Comparison of ENCODE assay signal across 12 cellular contexts in genomic region chr11:12678092-12678491, GRCh38. TPM values are rescaled to one million over a fixed set of nuclear protein-coding genes. Genes with fewer than 3 reads are reported as not detected.
DNase-seq lines count a peak whose midpoint lies in the region; ATAC-seq and TF ChIP-seq lines count a peak whose summit lies in the region.
"Had no signal": no experiment of that assay in that cellular context is flagged by ENCODE, and none has a peak within 500 bp of the region (broad histone marks: within the 10 kb centered on the region; RNA-seq: fewer than 3 reads in every experiment).

No MANE protein-coding gene starts in this region.

- POLR2A ChIA-PET in SK-N-SH (lab: Yijun Ruan, JAX), result interaction anchor here (0.8 to 2.6 kb wide), 3 partner anchors 14 to 137 kb away, joined by 4 to 14 read pairs (median 5); no protein-coding TSS in a partner anchor
- POLR2A ChIA-PET in RWPE1 (lab: Yijun Ruan, JAX; ENCODE audit: low non-redundant PET), result interaction anchor here (0.6 kb wide), 1 partner anchor 10 kb away, joined by 3 read pairs; no protein-coding TSS in a partner anchor

- TF ChIP-seq CTCF in SK-N-SH (IDR thresholded peaks at IDR 0.05) (no peak), upper lobe of left lung (IDR thresholded peaks at IDR 0.05) (no peak), RWPE1 (conservative IDR thresholded peaks at IDR 0.05; ENCODE audit: low read depth) (no peak)

- H3K4me3 ChIP-seq in SK-N-SH (ENCODE audit: low read depth in 2 of 2, low read length in 1 of 2) (peak overlapping the region; percentile 73 to 85; a peak in 3 of 4 replicates), ectodermal cell (ENCODE audit: insufficient read depth, low read depth, low read length) (peak overlapping the region; percentile 65), muscle layer of duodenum (ENCODE audit: low read depth in 1 of 2, low read length in 2 of 2) (peak overlapping the region in 1 of 2 donors; percentile 3), upper lobe of left lung (peak overlapping the region in 1 of 4 donors; percentile 85)

- CTCF ChIA-PET in SK-N-SH (lab: Yijun Ruan, JAX), result interaction anchor here (0.9 to 4.1 kb wide), 10 partner anchors 13 to 390 kb away, joined by 3 to 21 read pairs (median 5); no protein-coding TSS in a partner anchor
- CTCF ChIA-PET in RWPE1 (lab: Yijun Ruan, JAX), result interaction anchor here (0.6 to 1.0 kb wide), 3 partner anchors 76 to 347 kb away, joined by 3 to 5 read pairs (median 4); no protein-coding TSS in a partner anchor

- H3K9me2 ChIP-seq in SK-N-SH, result no peaks in the 10 kb centered on the region

- H3K9me3 ChIP-seq in SK-N-SH (no peaks in the 10 kb centered on the region), ectodermal cell (ENCODE audit: control insufficient read depth, low read length) (no peaks in the 10 kb centered on the region), muscle layer of duodenum (ENCODE audit: control insufficient read depth in 1 of 2, low read length in 2 of 2) (no peaks in the 10 kb centered on the region), upper lobe of left lung (no peaks in the 10 kb centered on the region)
- H3K9me3 ChIP-seq: pancreas had no signal

- TF ChIP-seq RAD21 in SK-N-SH (IDR thresholded peaks at IDR 0.05; ENCODE audit: low read length), result no peak

- H3K9ac ChIP-seq in SK-N-SH, result peak overlapping the region; percentile 94

- peaks cover 8 to 12% of the 10 kb centered on the region in 2 experiments for H3K36me3 ChIP-seq in SK-N-SH (replicated peaks in 1 of 2; ENCODE audit: control insufficient read depth in 1 of 2, insufficient read depth in 2 of 2, low read length in 1 of 2)
- no peaks in the 10 kb centered on the region for H3K36me3 ChIP-seq in ectodermal cell (ENCODE audit: control insufficient read depth, insufficient read depth, low read length)
- H3K36me3 ChIP-seq in muscle layer of duodenum (ENCODE audit: control insufficient read depth in 1 of 2, insufficient read depth in 2 of 2, low read length in 2 of 2), result no peaks in the 10 kb centered on the region
- H3K36me3 ChIP-seq in upper lobe of left lung, result no peaks in the 10 kb centered on the region
- H3K36me3 ChIP-seq: pancreas had no signal

- ATAC-seq in SK-N-SH treated with all-trans-retinoic acid at 6 μM for 48 hours, result no peak
- ATAC-seq in upper lobe of left lung (ENCODE audit: low FRiP score in 2 of 2), result no peak
- ATAC-seq in HG03097 (IDR thresholded peaks at IDR 0.05; ENCODE audit: low FRiP score, unreplicated experiment), result no peak
- ATAC-seq: pancreas had no signal

- H4K20me1 ChIP-seq in SK-N-SH (ENCODE audit: insufficient read depth), result peaks cover 5% of the 10 kb centered on the region; the same call in 1 of the 2 replicates

- H3K4me1 ChIP-seq in SK-N-SH (ENCODE audit: control insufficient read depth in 1 of 2, insufficient read depth in 2 of 2, low read depth in 1 of 2, low read length in 1 of 2) (peaks cover 42 to 53% of the 10 kb centered on the region in 2 experiments; a peak in 3 of 4 replicates), ectodermal cell (ENCODE audit: control insufficient read depth, insufficient read depth, low read length) (peaks cover 46% of the 10 kb centered on the region), muscle layer of duodenum (ENCODE audit: control insufficient read depth in 1 of 2, insufficient read depth in 2 of 2, low read length in 2 of 2) (peaks cover 7 to 32% of the 10 kb centered on the region in 2 donors), upper lobe of left lung (peaks cover 22 to 48% (median 28%) of the 10 kb centered on the region in 4 donors)

- H3F3A ChIP-seq in SK-N-SH (replicated peaks; ENCODE audit: insufficient read depth), result peaks cover 14% of the 10 kb centered on the region

- H3K4me2 ChIP-seq in SK-N-SH, result peak overlapping the region; percentile 86

- H3K79me2 ChIP-seq in SK-N-SH (ENCODE audit: insufficient read depth), result peaks cover 81% of the 10 kb centered on the region

- 60% methylated on average over 3 of the region's 3 CpGs for WGBS in SK-N-SH (ENCODE audit: low lambda C conversion rate)
- 79 to 83% methylated on average over 3 of the region's 3 CpGs for WGBS in ectodermal cell, 2 experiments
- whole genome bisulfite sequencing in upper lobe of left lung, 2 donors, result 64 to 74% methylated on average over 3 of the region's 3 CpGs

- no peak for TF ChIP-seq POLR2A in upper lobe of left lung (IDR thresholded peaks at IDR 0.05)

- no peak for TF ChIP-seq EP300 in SK-N-SH (IDR thresholded peaks at IDR 0.05; ENCODE audit: borderline replicate concordance in 1 of 2, low read depth in 1 of 2, low read length in 1 of 2)
- no peak for TF ChIP-seq EP300 in upper lobe of left lung (IDR thresholded peaks at IDR 0.05)

- H3K27me3 ChIP-seq in SK-N-SH (ENCODE audit: insufficient read depth) (no peaks in the 10 kb centered on the region), ectodermal cell (ENCODE audit: control insufficient read depth, insufficient read depth, low read length, poor library complexity, severe bottlenecking) (peaks cover 5% of the 10 kb centered on the region), muscle layer of duodenum (ENCODE audit: low read depth, low read length) (no peaks in the 10 kb centered on the region), upper lobe of left lung (no peaks in the 10 kb centered on the region)
- H3K27me3 ChIP-seq: pancreas had no signal

- DNase-seq in SK-N-SH (no peak), upper lobe of left lung (no peak), RWPE1 (ENCODE audit: low spot score) (no peak), midbrain (lab: John Stamatoyannopoulos, UW) (no peak)
- DNase-seq: ACHN; activated CD4-positive, alpha-beta T cell treated with anti-CD3 and anti-CD28 coated beads, Interleukin-2, amount 50 U/mL, for 48 hours; activated naive CD4-positive, alpha-beta T cell treated with anti-CD3 and anti-CD28 coated beads for 36 hours; pancreas had no signal

- H2AFZ ChIP-seq in SK-N-SH (ENCODE audit: low read depth), result no peak overlapping the region

- peak overlapping the region; percentile 90 to 95 for H3K27ac ChIP-seq in SK-N-SH (ENCODE audit: low read depth in 2 of 2, low read length in 1 of 2)
- no peak overlapping the region for H3K27ac ChIP-seq in ectodermal cell (ENCODE audit: insufficient read depth, low read depth, low read length, poor library complexity, severe bottlenecking)
- H3K27ac ChIP-seq in muscle layer of duodenum (ENCODE audit: low read length), result peak overlapping the region; percentile 21
- peak overlapping the region in 3 of 4 donors; percentile 92 to 98 (median 95) for H3K27ac ChIP-seq in upper lobe of left lung
- H3K27ac ChIP-seq in RWPE1, result no peak overlapping the region

TF ChIP-seq in SK-N-SH, 30 proteins besides CTCF, POLR2A, EP300 and RAD21 (continues in another document):
- TF ChIP-seq, protein P1, sequence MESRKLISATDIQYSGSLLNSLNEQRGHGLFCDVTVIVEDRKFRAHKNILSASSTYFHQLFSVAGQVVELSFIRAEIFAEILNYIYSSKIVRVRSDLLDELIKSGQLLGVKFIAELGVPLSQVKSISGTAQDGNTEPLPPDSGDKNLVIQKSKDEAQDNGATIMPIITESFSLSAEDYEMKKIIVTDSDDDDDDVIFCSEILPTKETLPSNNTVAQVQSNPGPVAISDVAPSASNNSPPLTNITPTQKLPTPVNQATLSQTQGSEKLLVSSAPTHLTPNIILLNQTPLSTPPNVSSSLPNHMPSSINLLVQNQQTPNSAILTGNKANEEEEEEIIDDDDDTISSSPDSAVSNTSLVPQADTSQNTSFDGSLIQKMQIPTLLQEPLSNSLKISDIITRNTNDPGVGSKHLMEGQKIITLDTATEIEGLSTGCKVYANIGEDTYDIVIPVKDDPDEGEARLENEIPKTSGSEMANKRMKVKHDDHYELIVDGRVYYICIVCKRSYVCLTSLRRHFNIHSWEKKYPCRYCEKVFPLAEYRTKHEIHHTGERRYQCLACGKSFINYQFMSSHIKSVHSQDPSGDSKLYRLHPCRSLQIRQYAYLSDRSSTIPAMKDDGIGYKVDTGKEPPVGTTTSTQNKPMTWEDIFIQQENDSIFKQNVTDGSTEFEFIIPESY (IDR thresholded peaks at IDR 0.05; ENCODE audit: borderline replicate concordance, low read depth), result no peak
- TF ChIP-seq ELF1 (IDR thresholded peaks at IDR 0.05) (no peak), FOXM1 (IDR thresholded peaks at IDR 0.05; ENCODE audit: low read depth) (no peak)

TF ChIP-seq in SK-N-SH treated with all-trans-retinoic acid at 6 μM for 48 hours, 23 proteins besides CTCF, POLR2A, EP300 and RAD21:
- TF ChIP-seq RARB (CRISPR knock-in tag; IDR thresholded peaks at IDR 0.05) (no peak), ARNTL (CRISPR knock-in tag; IDR thresholded peaks at IDR 0.05; ENCODE audit: borderline replicate concordance, low read depth) (no peak), OSR1 (CRISPR knock-in tag; IDR thresholded peaks at IDR 0.05) (no peak)

RNA-seq across cellular contexts. Expression of gene TEAD1, which starts 3.9 kb away (rescaled TPM):
- 31.2 and 37.8 TPM in 2 replicates for polyA plus RNA-seq in SK-N-SH (2012; rRNA removed)
- 31.8 and 33.9 TPM in 2 replicates for polyA plus RNA-seq in SK-N-SH (2012; cell fraction: cytosol; rRNA removed)
- polyA plus RNA-seq in SK-N-SH (2012; cell fraction: nucleus; rRNA removed), result 48.4 and 89.7 TPM in 2 replicates
- polyA plus RNA-seq in ectodermal cell (2013, experiment 1 of 4), result 109 TPM
- polyA plus RNA-seq in ectodermal cell (2013, experiment 2 of 4), result 109 TPM
- polyA plus RNA-seq in ectodermal cell (2013, experiment 3 of 4), result 86.7 TPM
- 104 TPM for polyA plus RNA-seq in ectodermal cell (2013, experiment 4 of 4)
- total RNA-seq in upper lobe of left lung, result 100 to 1,000 TPM in 2 of 6 donors, 10 to 100 TPM in 4; 53.5 to 141 (median 80.2) TPM

Comparison
In these comparisons a context has a peak if more than half of its experiments do, and no peak if none do; other contexts are left out.
1. H3K27ac ChIP-seq: peak in SK-N-SH (2 of 2), muscle layer of duodenum (single experiment) and upper lobe of left lung (3 of 4); none in ectodermal cell (single experiment) and RWPE1 (single experiment).